ENCODE assay signal across 8 cellular contexts in the genomic region with DNA sequence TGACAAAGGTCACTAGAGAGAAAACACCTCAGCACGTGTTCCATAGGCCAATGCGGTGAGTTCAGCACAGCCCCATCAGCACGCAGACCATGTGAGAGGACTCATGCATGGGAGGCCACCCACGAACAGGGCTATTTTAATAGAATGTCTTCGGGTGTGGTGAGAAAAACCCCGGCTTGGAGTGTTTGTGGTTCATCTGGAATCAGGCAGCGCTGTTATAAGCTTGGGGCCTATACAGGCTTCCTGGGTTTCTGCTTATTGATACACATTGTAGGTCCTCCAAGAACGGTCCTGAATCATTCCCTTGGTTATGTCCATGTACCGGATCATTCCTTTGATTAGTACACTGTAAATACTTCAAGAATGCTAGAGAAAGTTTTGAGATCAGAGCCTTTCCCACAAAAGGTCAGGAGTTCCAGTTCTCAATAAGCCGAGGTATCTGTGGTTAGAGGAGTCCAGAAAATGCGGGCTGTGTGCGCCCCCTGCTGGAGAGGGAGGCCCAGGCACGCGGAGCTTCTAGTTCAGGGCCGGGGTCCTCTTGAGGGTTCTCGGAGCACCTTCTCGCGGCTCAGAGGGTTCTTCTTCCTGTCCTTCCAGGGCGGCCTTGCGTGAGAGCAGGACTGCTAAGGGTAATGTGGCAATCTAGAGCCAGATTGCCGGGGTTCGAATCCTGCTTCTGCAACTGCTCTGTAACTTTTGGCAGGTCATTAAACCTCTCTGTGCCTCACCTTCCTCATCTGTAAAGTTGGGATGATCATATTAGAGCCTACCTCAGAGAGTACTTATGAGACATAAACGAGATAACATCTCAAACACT. TPM values are rescaled to one million over a fixed set of nuclear protein-coding genes. Genes with fewer than 3 reads are reported as not detected.
A peak's percentile ranks its signal among the peaks of the same experiment; 100 is the strongest.
DNase-seq lines count a peak whose midpoint lies in the region; ATAC-seq and TF ChIP-seq lines count a peak whose summit lies in the region.

No MANE protein-coding gene starts in this region.

- DNase-seq in A673 (ENCODE audit: low spot score) (peak; percentile 84), NCI-H1930 (lab: John Stamatoyannopoulos, UW) (peak; percentile 24 to 41), caudate nucleus (lab: John Stamatoyannopoulos, UW) (peak in 54 of 61 donors; percentile 1 to 74 (median 38)), kidney tubule cell (ENCODE audit: low spot score) (peak; percentile 89)
- peak; percentile 78 for DNase-seq in activated CD4-positive, CD25-positive, alpha-beta regulatory T cell treated with anti-CD3 and anti-CD28 coated beads, Interleukin-2, amount 50 U/mL, for 16 hours (ENCODE audit: low read depth, low spot score)
- peak; percentile 89 for DNase-seq in stimulated activated CD4-positive, alpha-beta T cell treated with anti-CD3 and anti-CD28 coated beads, Interleukin-4, amount 100 ng/mL, for 1 hour

- intact Hi-C loops in A673 (cut with micrococcal nuclease; ENCODE audit: unreplicated experiment) = loop anchor here (1.0 to 2.0 kb wide), 4 partner anchors 56 to 668 kb away; no protein-coding TSS in a partner anchor

- H3K9me3 ChIP-seq in A673 (ENCODE audit: low read depth, low read length, poor library complexity, severe bottlenecking) = no peaks in the 10 kb centered on the region

- POLR2A ChIA-PET in A673 (lab: Charles Lee; ENCODE audit: low non-redundant PET) = no interaction called here

- H3K4me1 ChIP-seq in A673 (ENCODE audit: insufficient read depth, low read length, poor library complexity, severe bottlenecking) = no peaks in the 10 kb centered on the region

- no peak overlapping the region for H3K27ac ChIP-seq in A673 (ENCODE audit: low read depth, low read length, poor library complexity, severe bottlenecking)
- no peak overlapping the region for H3K27ac ChIP-seq in caudate nucleus (ENCODE audit: low read depth, low read length)

- TF ChIP-seq POLR2A in GM18505 (IDR thresholded peaks at IDR 0.05; ENCODE audit: borderline replicate concordance, extremely low read depth, insufficient read depth, insufficient read length) = no peak

- no TSS peak for BruUV-seq in A673 (replicated peaks; lab: Mats Ljungman, UMichigan)

- ATAC-seq in GM18505 (IDR thresholded peaks at IDR 0.05; ENCODE audit: unreplicated experiment) (peak; percentile 87), HG02938 (IDR thresholded peaks at IDR 0.05; ENCODE audit: unreplicated experiment) (peak; percentile 92)

- H3K4me3 ChIP-seq in A673 (ENCODE audit: low read depth, low read length, poor library complexity, severe bottlenecking) = no peak overlapping the region

- peak; percentile 98 for TF ChIP-seq CTCF in A673 (conservative IDR thresholded peaks at IDR 0.05; ENCODE audit: low read depth, low read length)

- no peaks in the 10 kb centered on the region for H3K27me3 ChIP-seq in A673 (replicated peaks; ENCODE audit: insufficient read depth, low read depth, low read length, poor library complexity)

- H3K36me3 ChIP-seq in A673 (ENCODE audit: insufficient read depth, low read length, poor library complexity, severe bottlenecking) = no peaks in the 10 kb centered on the region

- CTCF ChIA-PET in A673 (lab: Charles Lee) = interaction anchor here (0.5 to 1.3 kb wide), 4 partner anchors 13 to 557 kb away, joined by 3 to 33 read pairs (median 7); no protein-coding TSS in a partner anchor

RNA-seq across cellular contexts. Expression of gene TLR10, which starts 51.8 kb away (rescaled TPM):
- not detected in 2 replicates for total RNA-seq in A673 (2021)

Comparison
In these comparisons a context has a peak if more than half of its experiments do, and no peak if none do; other contexts are left out.
1. DNase-seq: peak in every context shown above with its lines; median percentile 89 in kidney tubule cell; 89 in stimulated activated CD4-positive, alpha-beta T cell treated with anti-CD3 and anti-CD28 coated beads, Interleukin-4, amount 100 ng/mL, for 1 hour; 84 in A673; 78 in activated CD4-positive, CD25-positive, alpha-beta regulatory T cell treated with anti-CD3 and anti-CD28 coated beads, Interleukin-2, amount 50 U/mL, for 16 hours; 38 in caudate nucleus; 32 in NCI-H1930.